In the genomic region with DNA sequence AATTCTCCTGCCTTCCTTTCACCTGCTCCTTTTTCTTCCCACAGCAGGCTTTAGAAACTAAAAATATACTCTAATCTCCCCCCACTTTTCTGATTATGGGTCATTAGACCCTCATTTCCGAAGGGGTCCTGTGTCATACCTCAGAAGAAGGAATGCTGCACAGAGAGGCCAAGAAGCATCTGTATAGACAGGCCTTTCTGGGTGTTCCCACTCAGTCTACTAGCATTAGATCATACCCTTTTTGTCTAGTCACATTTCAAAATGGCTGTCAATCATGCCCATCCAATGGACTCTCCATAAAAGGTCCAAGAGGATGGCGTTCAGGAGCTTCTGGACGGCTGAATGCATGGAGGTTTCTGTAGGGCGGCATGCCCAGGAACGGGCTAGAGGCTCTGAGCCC, we compare ENCODE assay signal across 2 cellular contexts.
TF ChIP-seq lines count a peak whose summit lies in the region.

No MANE protein-coding gene starts in this region.

TF ChIP-seq in HEK293T, 16 proteins besides CTCF, POLR2A, EP300 and RAD21 (continued from another document):
- no peak for TF ChIP-seq FOXA1 (IDR thresholded peaks at IDR 0.05)
- TF ChIP-seq FOXM1 (IDR thresholded peaks at IDR 0.05; ENCODE audit: borderline replicate concordance): no peak
- no peak for TF ChIP-seq SP1 (IDR thresholded peaks at IDR 0.05)
- no peak for TF ChIP-seq ELF4 (IDR thresholded peaks at IDR 0.05)

TF ChIP-seq in K562, 482 proteins besides CTCF, POLR2A, EP300 and RAD21 (continued from another document):
- TF ChIP-seq, protein P1, sequence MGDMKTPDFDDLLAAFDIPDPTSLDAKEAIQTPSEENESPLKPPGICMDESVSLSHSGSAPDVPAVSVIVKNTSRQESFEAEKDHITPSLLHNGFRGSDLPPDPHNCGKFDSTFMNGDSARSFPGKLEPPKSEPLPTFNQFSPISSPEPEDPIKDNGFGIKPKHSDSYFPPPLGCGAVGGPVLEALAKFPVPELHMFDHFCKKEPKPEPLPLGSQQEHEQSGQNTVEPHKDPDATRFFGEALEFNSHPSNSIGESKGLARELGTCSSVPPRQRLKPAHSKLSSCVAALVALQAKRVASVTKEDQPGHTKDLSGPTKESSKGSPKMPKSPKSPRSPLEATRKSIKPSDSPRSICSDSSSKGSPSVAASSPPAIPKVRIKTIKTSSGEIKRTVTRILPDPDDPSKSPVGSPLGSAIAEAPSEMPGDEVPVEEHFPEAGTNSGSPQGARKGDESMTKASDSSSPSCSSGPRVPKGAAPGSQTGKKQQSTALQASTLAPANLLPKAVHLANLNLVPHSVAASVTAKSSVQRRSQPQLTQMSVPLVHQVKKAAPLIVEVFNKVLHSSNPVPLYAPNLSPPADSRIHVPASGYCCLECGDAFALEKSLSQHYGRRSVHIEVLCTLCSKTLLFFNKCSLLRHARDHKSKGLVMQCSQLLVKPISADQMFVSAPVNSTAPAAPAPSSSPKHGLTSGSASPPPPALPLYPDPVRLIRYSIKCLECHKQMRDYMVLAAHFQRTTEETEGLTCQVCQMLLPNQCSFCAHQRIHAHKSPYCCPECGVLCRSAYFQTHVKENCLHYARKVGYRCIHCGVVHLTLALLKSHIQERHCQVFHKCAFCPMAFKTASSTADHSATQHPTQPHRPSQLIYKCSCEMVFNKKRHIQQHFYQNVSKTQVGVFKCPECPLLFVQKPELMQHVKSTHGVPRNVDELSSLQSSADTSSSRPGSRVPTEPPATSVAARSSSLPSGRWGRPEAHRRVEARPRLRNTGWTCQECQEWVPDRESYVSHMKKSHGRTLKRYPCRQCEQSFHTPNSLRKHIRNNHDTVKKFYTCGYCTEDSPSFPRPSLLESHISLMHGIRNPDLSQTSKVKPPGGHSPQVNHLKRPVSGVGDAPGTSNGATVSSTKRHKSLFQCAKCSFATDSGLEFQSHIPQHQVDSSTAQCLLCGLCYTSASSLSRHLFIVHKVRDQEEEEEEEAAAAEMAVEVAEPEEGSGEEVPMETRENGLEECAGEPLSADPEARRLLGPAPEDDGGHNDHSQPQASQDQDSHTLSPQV (IDR thresholded peaks at IDR 0.05): no peak
- TF ChIP-seq PKNOX1 (IDR thresholded peaks at IDR 0.05) (peak; percentile 33; the same call in 1 of the 2 replicates), NR3C1 (CRISPR knock-in tag; IDR thresholded peaks at IDR 0.05) (no peak)
